8 cellular contexts compared by ENCODE assay signal in genomic region chr3:47380026-47380600, GRCh38. TPM values are rescaled to one million over a fixed set of nuclear protein-coding genes. Genes with fewer than 3 reads are reported as not detected.
A peak's percentile ranks its signal among the peaks of the same experiment; 100 is the strongest.
DNase-seq lines count a peak whose midpoint lies in the region; ATAC-seq and TF ChIP-seq lines count a peak whose summit lies in the region.

No MANE protein-coding gene starts in this region.

- no peaks in the 10 kb centered on the region for H3K9me3 Mint-ChIP-seq in naive thymus-derived CD4-positive, alpha-beta T cell

- H3K27ac ChIP-seq in HUES64 (ENCODE audit: low read depth, low read length) (peak overlapping the region; percentile 89), colonic mucosa (peak overlapping the region; percentile 94)
- H3K27ac ChIP-seq in naive thymus-derived CD4-positive, alpha-beta T cell (ENCODE audit: low read depth, low read length) = peak overlapping the region; percentile 92

- ATAC-seq in naive thymus-derived CD4-positive, alpha-beta T cell = no peak
- no peak for ATAC-seq in HG02610 (IDR thresholded peaks at IDR 0.05; ENCODE audit: unreplicated experiment)

- TF ChIP-seq CTCF in GM06990 (IDR thresholded peaks at IDR 0.05; ENCODE audit: insufficient read depth, low read length, poor library complexity, severe bottlenecking) (no peak), colonic mucosa (IDR thresholded peaks at IDR 0.05) (no peak)

- 15% methylated on average over 22 of the region's 23 CpGs for WGBS in HUES64

- peak overlapping the region; percentile 90 to 100 (median 98) for H3K4me3 Mint-ChIP-seq in naive thymus-derived CD4-positive, alpha-beta T cell

- CTCF ChIA-PET in naive thymus-derived CD4-positive, alpha-beta T cell (lab: Charles Lee) = interaction anchor here (1.3 kb wide), 2 partner anchors 8 to 675 kb away, joined by 3 read pairs; no protein-coding TSS in a partner anchor

- H3K27me3 ChIP-seq in GM06990 (replicated peaks; ENCODE audit: control insufficient read depth, insufficient read depth, low read length) (no peaks in the 10 kb centered on the region), HUES64 (ENCODE audit: insufficient read depth, low read length) (no peaks in the 10 kb centered on the region), colonic mucosa (no peaks in the 10 kb centered on the region)
- H3K27me3 ChIP-seq in naive thymus-derived CD4-positive, alpha-beta T cell (ENCODE audit: control insufficient read depth in 2 of 2, insufficient read depth in 2 of 2, low read length in 2 of 2) = no peaks in the 10 kb centered on the region

- H3K27ac Mint-ChIP-seq in naive thymus-derived CD4-positive, alpha-beta T cell = peak overlapping the region; percentile 92 to 100 (median 99)

- no peak for DNase-seq in GM06990 (ENCODE audit: extremely low read depth, insufficient read length)
- no peak for DNase-seq in colonic mucosa
- peak in 1 of 9 donors; percentile 9 for DNase-seq in naive thymus-derived CD4-positive, alpha-beta T cell
- DNase-seq in stimulated activated CD4-positive, alpha-beta T cell treated with anti-CD3 and anti-CD28 coated beads, Interleukin-12 subunit alpha, Interleukin-12 subunit beta, amount 100 ng/mL, for 4 hours = no peak
- no peak for DNase-seq in HPDE6-E6E7 (ENCODE audit: extremely low spot score)
- no peak for DNase-seq in SIG-M5 treated with dmso at 0.1 percent for 504 hours (lab: John Stamatoyannopoulos, UW; ENCODE audit: unreplicated experiment)

- peaks cover 1% of the 10 kb centered on the region; the same call in 1 of the 2 replicates for H3K36me3 ChIP-seq in GM06990 (ENCODE audit: control insufficient read depth, insufficient read depth, low read length)
- 0 out of 2 replicates have a peak, but pooled peaks cover 2% of the 10 kb centered on the region for H3K36me3 ChIP-seq in HUES64 (ENCODE audit: insufficient read depth, low read length)
- H3K36me3 ChIP-seq in colonic mucosa = no peaks in the 10 kb centered on the region
- peaks cover 0 to 8% (median 0%) of the 10 kb centered on the region in 3 experiments for H3K36me3 ChIP-seq in naive thymus-derived CD4-positive, alpha-beta T cell (ENCODE audit: control insufficient read depth in 2 of 3, insufficient read depth in 3 of 3, low read length in 3 of 3)

- POLR2A ChIA-PET in naive thymus-derived CD4-positive, alpha-beta T cell (lab: Charles Lee) = interaction anchor here (0.6 to 1.1 kb wide), 5 partner anchors 18 to 685 kb away, joined by 3 to 6 read pairs (median 3); partner anchors contain the start of gene ELP6

- H3K9me3 ChIP-seq in HUES64 (ENCODE audit: insufficient read depth, low read depth, low read length) (no peaks in the 10 kb centered on the region), colonic mucosa (no peaks in the 10 kb centered on the region)
- no peaks in the 10 kb centered on the region for H3K9me3 ChIP-seq in naive thymus-derived CD4-positive, alpha-beta T cell (ENCODE audit: control insufficient read depth in 2 of 3, low read length in 3 of 3)

- H3K27me3 Mint-ChIP-seq in naive thymus-derived CD4-positive, alpha-beta T cell = peaks cover 0 to 2% (median 0%) of the 10 kb centered on the region in 5 donors

- peak overlapping the region; percentile 96 for H3K4me3 ChIP-seq in GM06990 (replicated peaks; ENCODE audit: low read depth, low read length)
- H3K4me3 ChIP-seq in HUES64 (ENCODE audit: low read length) = peak overlapping the region; percentile 93
- peak overlapping the region; percentile 85 for H3K4me3 ChIP-seq in colonic mucosa
- H3K4me3 ChIP-seq in naive thymus-derived CD4-positive, alpha-beta T cell (ENCODE audit: low read length) = peak overlapping the region; percentile 86

- peaks cover 37 to 51% (median 43%) of the 10 kb centered on the region in 7 donors for H3K4me1 Mint-ChIP-seq in naive thymus-derived CD4-positive, alpha-beta T cell

- H3K4me1 ChIP-seq in HUES64 (ENCODE audit: insufficient read depth, low read length) (peaks cover 6% of the 10 kb centered on the region; the same call in 1 of the 2 replicates), colonic mucosa (no peaks in the 10 kb centered on the region)
- peaks cover 23 to 26% of the 10 kb centered on the region in 2 donors for H3K4me1 ChIP-seq in naive thymus-derived CD4-positive, alpha-beta T cell (ENCODE audit: control insufficient read depth in 2 of 2, insufficient read depth in 2 of 2, low read length in 2 of 2)

- peaks cover 0 to 10% (median 0%) of the 10 kb centered on the region in 5 donors for H3K36me3 Mint-ChIP-seq in naive thymus-derived CD4-positive, alpha-beta T cell

- peak overlapping the region; percentile 84 for H3K9ac ChIP-seq in HUES64 (ENCODE audit: low read depth, low read length)
- H3K9ac ChIP-seq in colonic mucosa (ENCODE audit: low read depth in 2 of 2, low read length in 2 of 2) = peak overlapping the region; percentile 94 to 96

- intact Hi-C loops in colonic mucosa (cut with DNase I) = no loop called here
- intact Hi-C loops in naive thymus-derived CD4-positive, alpha-beta T cell (cut with micrococcal nuclease) = loop anchor here (1.0 to 2.0 kb wide), 12 partner anchors 41 to 1229 kb away; partner anchors contain the start of genes ELP6 (in 2 of the 2), KIF9 (in 2 of the 2), KLHL18 (in 2 of the 2) and SETD2 (in 2 of the 2)

RNA-seq across cellular contexts. Expression of gene PTPN23, which starts 0.7 kb away (rescaled TPM):
- polyA plus RNA-seq in HUES64 (2013, experiment 1 of 2) = 22.5 TPM
- polyA plus RNA-seq in HUES64 (2013, experiment 2 of 2) = 26.0 TPM
- 10 to 100 TPM; 30.5 to 44.0 TPM for total RNA-seq in colonic mucosa
- 10 to 100 TPM; 35.8 to 51.2 (median 38.5) TPM for total RNA-seq in naive thymus-derived CD4-positive, alpha-beta T cell
- 1 to 10 TPM; 1.4 to 4.0 TPM for polyA plus RNA-seq in naive thymus-derived CD4-positive, alpha-beta T cell
